Comparison of ENCODE assay signal across 13 cellular contexts in the genomic region with DNA sequence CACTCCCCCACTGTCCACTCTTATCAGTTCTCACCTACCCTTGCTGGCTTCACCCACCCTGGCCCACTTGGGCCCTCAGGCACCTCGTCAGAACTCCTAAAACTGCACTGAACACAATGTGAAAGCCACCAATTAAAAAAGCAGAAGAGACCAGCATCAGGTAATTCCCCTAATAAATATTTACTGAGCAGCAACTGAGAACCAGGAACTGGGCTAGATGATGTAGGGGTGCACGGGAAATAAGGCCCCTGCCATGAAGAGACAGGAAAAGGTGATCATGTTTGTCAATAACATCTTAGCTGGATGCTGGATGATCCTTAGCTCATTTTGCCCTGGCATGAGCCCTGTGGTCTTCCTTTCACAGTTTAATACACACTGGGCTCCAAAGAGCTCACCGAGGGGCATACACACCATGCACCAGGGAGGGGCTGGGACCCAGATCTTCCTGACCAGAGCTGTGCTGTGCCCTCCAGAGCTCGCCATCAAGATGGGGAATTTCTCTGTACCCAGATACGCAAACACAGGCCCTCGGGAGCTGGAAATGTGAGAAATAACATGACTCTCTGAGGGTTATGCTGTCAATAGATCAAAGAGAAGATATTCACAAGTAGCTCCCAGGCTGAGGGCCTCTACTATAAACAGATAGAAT.
DNase-seq lines count a peak whose midpoint lies in the region; ATAC-seq and TF ChIP-seq lines count a peak whose summit lies in the region.
"Had no signal": no experiment of that assay in that cellular context is flagged by ENCODE, and none has a peak within 500 bp of the region (broad histone marks: within the 10 kb centered on the region; RNA-seq: fewer than 3 reads in every experiment).

No MANE protein-coding gene starts in this region.

- peaks cover 6% of the 10 kb centered on the region for H3K9me3 Mint-ChIP-seq in activated T-helper 2 cell treated with anti-CD3 and anti-CD28 coated beads, Interferon-gamma antibody, Interleukin-2, Interleukin-4, amounts not matched to agents 10 μg/mL and 5 μg/mL and 100 μg/mL, durations not matched to agents 14 hours and 24 hours and 36 hours
- H3K9me3 Mint-ChIP-seq: stimulated activated naive CD8-positive, alpha-beta T cell treated with anti-CD3 and anti-CD28 coated beads, Interleukin-15, Interleukin-2, amounts not matched to agents 100 ng/mL and 50 ng/mL, for 24 hours had no signal

- TF ChIP-seq POLR2A in esophagus muscularis mucosa (IDR thresholded peaks at IDR 0.05; ENCODE audit: low read depth) = no peak

- H3K36me3 Mint-ChIP-seq in activated T-helper 2 cell treated with anti-CD3 and anti-CD28 coated beads, Interferon-gamma antibody, Interleukin-2, Interleukin-4, amounts not matched to agents 10 μg/mL and 5 μg/mL and 100 μg/mL, durations not matched to agents 14 hours and 24 hours and 36 hours (ENCODE audit: low read depth) = peaks cover 12% of the 10 kb centered on the region

- H3K27ac Mint-ChIP-seq in activated T-helper 2 cell treated with anti-CD3 and anti-CD28 coated beads, Interferon-gamma antibody, Interleukin-2, Interleukin-4, amounts not matched to agents 10 μg/mL and 5 μg/mL and 100 μg/mL, durations not matched to agents 14 hours and 24 hours and 36 hours = peak overlapping the region; percentile 78
- H3K27ac Mint-ChIP-seq: stimulated activated naive CD8-positive, alpha-beta T cell treated with anti-CD3 and anti-CD28 coated beads, Interleukin-15, Interleukin-2, amounts not matched to agents 100 ng/mL and 50 ng/mL, for 24 hours had no signal

- H3K4me1 ChIP-seq in esophagus muscularis mucosa = peaks cover 0 to 10% (median 8%) of the 10 kb centered on the region in 4 donors

- H3K27me3 ChIP-seq in esophagus muscularis mucosa = no peaks in the 10 kb centered on the region
- H3K27me3 ChIP-seq: cardiac muscle cell had no signal

- no peaks in the 10 kb centered on the region for H3K9me3 ChIP-seq in esophagus muscularis mucosa

- TF ChIP-seq CTCF in esophagus muscularis mucosa (IDR thresholded peaks at IDR 0.05) = no peak

- no peak for DNase-seq in activated T-helper 2 cell treated with anti-CD3 and anti-CD28 coated beads, Interferon-gamma antibody, Interleukin-2, Interleukin-4, amounts not matched to agents 10 μg/mL and 5 μg/mL and 100 μg/mL, durations not matched to agents 14 hours and 24 hours and 36 hours (ENCODE audit: low spot score)
- DNase-seq in esophagus muscularis mucosa (ENCODE audit: extremely low spot score) (no peak), hepatic stellate cell (ENCODE audit: low spot score) (no peak), NCI-H524 treated with DMSO at 0.1 percent for 48 hours (lab: John Stamatoyannopoulos, UW) (no peak), NCI-H1436 (lab: John Stamatoyannopoulos, UW) (no peak)
- DNase-seq: H7, mammary epithelial cell, NCI-H1092 had no signal

- no peak for TF ChIP-seq EP300 in esophagus muscularis mucosa (IDR thresholded peaks at IDR 0.05)

- WGBS in esophagus muscularis mucosa = 87% methylated on average over 4 of the region's 6 CpGs

- ATAC-seq in GM18508 (IDR thresholded peaks at IDR 0.05; ENCODE audit: insufficient read depth, unreplicated experiment) = peak; percentile 90
- peak; percentile 91 for ATAC-seq in GM19463 (IDR thresholded peaks at IDR 0.05; ENCODE audit: unreplicated experiment)
- peak; percentile 91 for ATAC-seq in HG03025 (IDR thresholded peaks at IDR 0.05; ENCODE audit: low FRiP score, unreplicated experiment)

- H3K27ac ChIP-seq in esophagus muscularis mucosa (replicated peaks in 1 of 4) = no peak overlapping the region
- H3K27ac ChIP-seq: cardiac muscle cell had no signal

- peaks cover 32% of the 10 kb centered on the region for H3K4me1 Mint-ChIP-seq in activated T-helper 2 cell treated with anti-CD3 and anti-CD28 coated beads, Interferon-gamma antibody, Interleukin-2, Interleukin-4, amounts not matched to agents 10 μg/mL and 5 μg/mL and 100 μg/mL, durations not matched to agents 14 hours and 24 hours and 36 hours (ENCODE audit: low read depth)

- no peak overlapping the region for H3K4me3 Mint-ChIP-seq in activated T-helper 2 cell treated with anti-CD3 and anti-CD28 coated beads, Interferon-gamma antibody, Interleukin-2, Interleukin-4, amounts not matched to agents 10 μg/mL and 5 μg/mL and 100 μg/mL, durations not matched to agents 14 hours and 24 hours and 36 hours (ENCODE audit: low read depth)
- H3K4me3 Mint-ChIP-seq: stimulated activated naive CD8-positive, alpha-beta T cell treated with anti-CD3 and anti-CD28 coated beads, Interleukin-15, Interleukin-2, amounts not matched to agents 100 ng/mL and 50 ng/mL, for 24 hours had no signal

- intact Hi-C loops in activated T-helper 2 cell treated with anti-CD3 and anti-CD28 coated beads, Interferon-gamma antibody, Interleukin-2, Interleukin-4, amounts not matched to agents 10 μg/mL and 5 μg/mL and 100 μg/mL, durations not matched to agents 14 hours and 24 hours and 36 hours (cut with micrococcal nuclease) = loop anchor here (1.0 to 2.0 kb wide), 3 partner anchors 61 to 354 kb away; no protein-coding TSS in a partner anchor
- intact Hi-C loops in esophagus muscularis mucosa (cut with DNase I) = no loop called here

- H3K4me3 ChIP-seq in esophagus muscularis mucosa = no peak overlapping the region
- H3K4me3 ChIP-seq: cardiac muscle cell had no signal

- H3K27me3 Mint-ChIP-seq in activated T-helper 2 cell treated with anti-CD3 and anti-CD28 coated beads, Interferon-gamma antibody, Interleukin-2, Interleukin-4, amounts not matched to agents 10 μg/mL and 5 μg/mL and 100 μg/mL, durations not matched to agents 14 hours and 24 hours and 36 hours (ENCODE audit: low read depth) = peaks cover 4% of the 10 kb centered on the region
- H3K27me3 Mint-ChIP-seq: stimulated activated naive CD8-positive, alpha-beta T cell treated with anti-CD3 and anti-CD28 coated beads, Interleukin-15, Interleukin-2, amounts not matched to agents 100 ng/mL and 50 ng/mL, for 24 hours had no signal

- no peaks in the 10 kb centered on the region for H3K36me3 ChIP-seq in esophagus muscularis mucosa
- H3K36me3 ChIP-seq: cardiac muscle cell had no signal
